In the genomic region with DNA sequence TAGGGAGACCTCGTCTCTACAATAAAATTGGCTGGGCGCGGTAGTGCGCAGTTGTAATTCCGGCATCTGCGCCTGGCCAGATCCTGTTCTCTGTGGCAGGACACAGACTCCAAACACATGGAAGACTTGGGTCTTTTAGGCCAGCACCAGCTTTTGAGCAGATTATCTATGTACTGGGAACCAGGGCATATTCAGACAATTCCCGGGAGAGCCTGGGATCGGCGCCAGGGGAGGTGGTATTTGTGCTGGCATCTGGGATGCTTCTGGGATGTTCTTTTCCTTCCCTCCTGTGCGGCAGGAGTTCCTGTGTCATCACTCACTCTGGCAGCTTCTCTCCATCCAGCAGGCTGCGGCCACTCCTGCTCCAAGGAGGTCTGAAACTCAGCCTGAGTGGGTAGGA, we compare ENCODE assay signal across 10 cellular contexts. TPM values are rescaled to one million over a fixed set of nuclear protein-coding genes. Genes with fewer than 3 reads are reported as not detected.
"Had no signal": no experiment of that assay in that cellular context is flagged by ENCODE, and none has a peak within 500 bp of the region (broad histone marks: within the 10 kb centered on the region; RNA-seq: fewer than 3 reads in every experiment).

No MANE protein-coding gene starts in this region.

RNA-seq across cellular contexts. Expression of a gene that starts 15.5 kb away (rescaled TPM):
- total RNA-seq: hepatocyte, kidney epithelial cell, left cardiac atrium, left lobe of liver, left ventricle myocardium inferior, left ventricle myocardium superior, mammary epithelial cell, mesenteric fat pad had no signal
- polyA plus RNA-seq: hepatocyte, immature natural killer cell, keratinocyte, mammary epithelial cell had no signal
